In the genomic region with DNA sequence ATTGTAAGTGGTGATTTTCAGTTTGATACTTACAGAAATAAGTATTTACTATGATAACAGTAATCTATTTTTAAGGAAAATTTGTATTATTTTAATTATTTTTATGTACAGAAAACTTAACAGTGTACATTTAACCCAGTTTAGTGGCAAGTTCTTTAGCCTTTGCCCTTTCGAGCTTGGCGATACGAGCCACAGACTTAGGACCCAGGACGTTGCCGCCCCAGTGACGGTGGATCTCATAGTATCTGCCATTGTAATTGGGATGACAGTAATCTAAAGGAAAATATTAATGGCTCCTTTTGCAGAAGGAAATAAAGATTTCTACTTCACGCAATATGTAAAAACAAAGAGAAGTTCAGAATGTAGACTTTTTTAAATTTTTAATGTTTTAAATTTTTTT, we compare ENCODE assay signal across 25 cellular contexts.
"Had no signal": no experiment of that assay in that cellular context is flagged by ENCODE, and none has a peak within 500 bp of the region (broad histone marks: within the 10 kb centered on the region; RNA-seq: fewer than 3 reads in every experiment).

No MANE protein-coding gene starts in this region.

- DNase-seq: colonic mucosa; cortex of kidney; effector CD8-positive, alpha-beta T cell; effector memory CD8-positive, alpha-beta T cell; endodermal cell; erythroblast; esophagus squamous epithelium; foreskin fibroblast; foreskin melanocyte; gastrocnemius medialis; glutamatergic neuron; head of caudate nucleus; heart right ventricle; hippocampal formation; left cardiac atrium; left lung; left ventricle myocardium superior; lower lobe of right lung; mesenchymal stem cell; mucosa of descending colon; naive B cell had no signal

- H3K4me3 ChIP-seq: colonic mucosa, esophagus squamous epithelium, gastrocnemius medialis, heart right ventricle, left lung, lower lobe of right lung, mucosa of descending colon had no signal

- H3K27me3 ChIP-seq: colonic mucosa, gastrocnemius medialis, heart right ventricle, left lung had no signal

- H3K27ac Mint-ChIP-seq: dendritic cell treated with granulocyte-macrophage colony-stimulating factor and Interleukin-4, amounts not matched to agents 40 ng/mL and 50 ng/mL, for 4 days; effector memory CD8-positive, alpha-beta T cell; endodermal cell; mesothelial cell of epicardium; naive B cell had no signal

- H3K27me3 Mint-ChIP-seq: effector memory CD8-positive, alpha-beta T cell; naive B cell had no signal

- ATAC-seq: effector memory CD8-positive, alpha-beta T cell; esophagus mucosa; gastrocnemius medialis; heart right ventricle; left cardiac atrium; left lung; left ventricle myocardium superior; lower lobe of right lung; mucosa of descending colon had no signal

- H3K9me3 ChIP-seq: colonic mucosa, esophagus squamous epithelium, gastrocnemius medialis, heart right ventricle, left lung, lower lobe of right lung, mucosa of descending colon had no signal

- H3K9me3 Mint-ChIP-seq: dendritic cell treated with granulocyte-macrophage colony-stimulating factor and Interleukin-4, amounts not matched to agents 40 ng/mL and 50 ng/mL, for 4 days; effector memory CD8-positive, alpha-beta T cell; endodermal cell; mesothelial cell of epicardium; naive B cell had no signal

- H3K36me3 Mint-ChIP-seq: mesothelial cell of epicardium, naive B cell had no signal

- H3K36me3 ChIP-seq: colonic mucosa, gastrocnemius medialis, left lung, lower lobe of right lung had no signal

- H3K4me1 ChIP-seq: colonic mucosa had no signal

- H3K27ac ChIP-seq: colonic mucosa, epithelial cell of prostate, esophagus squamous epithelium, gastrocnemius medialis, heart right ventricle, left lung, lower lobe of right lung had no signal

- H3K4me3 Mint-ChIP-seq: dendritic cell treated with granulocyte-macrophage colony-stimulating factor and Interleukin-4, amounts not matched to agents 40 ng/mL and 50 ng/mL, for 4 days; effector memory CD8-positive, alpha-beta T cell; endodermal cell; mesothelial cell of epicardium had no signal
